In the genomic region with DNA sequence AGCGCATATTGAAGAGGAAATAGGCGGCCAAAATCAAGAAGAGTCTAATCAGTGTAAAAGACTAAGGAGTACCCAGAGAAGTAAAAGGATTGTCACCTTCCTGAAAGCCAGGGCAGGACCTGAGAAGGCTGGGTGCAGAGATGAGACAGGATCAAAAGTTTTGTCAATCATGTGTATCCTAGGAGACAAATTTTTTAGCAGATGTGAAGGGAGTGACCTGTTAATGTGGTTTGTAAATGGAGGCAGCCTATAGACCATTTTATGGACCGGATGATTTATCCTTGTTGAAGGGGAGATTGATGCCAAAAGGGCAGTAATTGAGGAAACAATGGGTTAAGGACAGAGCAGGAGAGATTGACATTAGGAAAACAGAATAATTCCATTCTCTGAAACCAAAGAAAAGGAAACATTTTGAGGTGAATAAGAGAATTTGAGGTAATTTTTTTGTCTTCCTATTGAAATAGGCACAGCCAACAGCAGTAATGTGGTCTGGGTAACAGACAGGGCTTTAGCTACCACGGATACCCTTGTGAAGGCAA, we compare ENCODE assay signal across 1 cellular context.
TF ChIP-seq lines count a peak whose summit lies in the region.

No MANE protein-coding gene starts in this region.

TF ChIP-seq in K562, 482 proteins besides CTCF, POLR2A, EP300 and RAD21 (continued from another document):
- TF ChIP-seq MLLT1 (IDR thresholded peaks at IDR 0.05) (no peak), NR2C2 (CRISPR knock-in tag; IDR thresholded peaks at IDR 0.05) (no peak), NR2C2 (tag; IDR thresholded peaks at IDR 0.05) (no peak), RBM17 (IDR thresholded peaks at IDR 0.05; ENCODE audit: borderline replicate concordance, low read depth, low read length) (no peak), NCOA6 (IDR thresholded peaks at IDR 0.05) (no peak), TFAP4 (CRISPR knock-in tag; IDR thresholded peaks at IDR 0.05; ENCODE audit: borderline replicate concordance) (no peak), TFE3 (CRISPR knock-in tag; IDR thresholded peaks at IDR 0.05) (no peak), DDX20 (tag; IDR thresholded peaks at IDR 0.05; ENCODE audit: low read depth) (no peak), RHOXF2B (CRISPR knock-in tag; conservative IDR thresholded peaks at IDR 0.05) (no peak), ZNF41 (CRISPR knock-in tag; conservative IDR thresholded peaks at IDR 0.05) (no peak), CHD1 (IDR thresholded peaks at IDR 0.05; ENCODE audit: low read length) (peak; percentile 30), BRD9 (IDR thresholded peaks at IDR 0.05; ENCODE audit: low read depth, partially characterized antibody) (no peak), HDAC1 (IDR thresholded peaks at IDR 0.05) (no peak), SRSF7 (optimal IDR thresholded peaks at IDR 0.05; ENCODE audit: low read depth, low read length) (no peak), MLX (CRISPR knock-in tag; conservative IDR thresholded peaks at IDR 0.05) (no peak), EZH2 (IDR thresholded peaks at IDR 0.05; ENCODE audit: borderline replicate concordance, low read depth, low read length) (no peak), PRDM10 (IDR thresholded peaks at IDR 0.05; ENCODE audit: partially characterized antibody) (peak; percentile 63), PKNOX1 (IDR thresholded peaks at IDR 0.05) (peak; percentile 73), ADNP (tag; IDR thresholded peaks at IDR 0.05) (no peak), CBFA2T2 (conservative IDR thresholded peaks at IDR 0.05) (no peak), HOXB6 (CRISPR knock-in tag; IDR thresholded peaks at IDR 0.05; ENCODE audit: borderline replicate concordance) (no peak), KAT2B (IDR thresholded peaks at IDR 0.05; ENCODE audit: low read depth, low read length) (no peak), NR2C1 (IDR thresholded peaks at IDR 0.05) (no peak), NR2C1 (tag; IDR thresholded peaks at IDR 0.05) (no peak), CREB1 (IDR thresholded peaks at IDR 0.05) (no peak), CREB1 (CRISPR knock-in tag; IDR thresholded peaks at IDR 0.05) (no peak), IFI16 (CRISPR knock-in tag; IDR thresholded peaks at IDR 0.05) (no peak), MEIS2 (IDR thresholded peaks at IDR 0.05; ENCODE audit: partially characterized antibody) (peak; percentile 2), ZNF668 (CRISPR knock-in tag; IDR thresholded peaks at IDR 0.05) (no peak), ETV1 (tag; conservative IDR thresholded peaks at IDR 0.05; ENCODE audit: low read depth) (0 out of 2 replicates have a peak, but pooled peaks have one; percentile 17), TRIM28 (IDR thresholded peaks at IDR 0.05) (no peak), SP1 (CRISPR knock-in tag; IDR thresholded peaks at IDR 0.05) (0 out of 2 replicates have a peak, but pooled peaks have one; percentile 22), PPARD (CRISPR knock-in tag; IDR thresholded peaks at IDR 0.05) (no peak), GTF2F1 (IDR thresholded peaks at IDR 0.05; ENCODE audit: low read depth, low read length) (no peak), SIN3B (IDR thresholded peaks at IDR 0.05; ENCODE audit: low read depth) (0 out of 2 replicates have a peak, but pooled peaks have one; percentile 4), ILF3 (IDR thresholded peaks at IDR 0.05; ENCODE audit: borderline replicate concordance) (0 out of 2 replicates have a peak, but pooled peaks have one; percentile 78), CBFA2T3 (IDR thresholded peaks at IDR 0.05) (no peak), PTRF (tag; IDR thresholded peaks at IDR 0.05) (no peak), BRF1 (IDR thresholded peaks at IDR 0.05; ENCODE audit: borderline replicate concordance, extremely low read depth, insufficient read length) (no peak), KDM2B (CRISPR knock-in tag; IDR thresholded peaks at IDR 0.05) (no peak), RBM34 (IDR thresholded peaks at IDR 0.05; ENCODE audit: borderline replicate concordance, insufficient read depth, low read length) (no peak), SIRT6 (IDR thresholded peaks at IDR 0.05; ENCODE audit: low read depth, low read length) (no peak), MYC (IDR thresholded peaks at IDR 0.05; ENCODE audit: low read depth, low read length) (no peak), MYC (CRISPR knock-in tag; IDR thresholded peaks at IDR 0.05; ENCODE audit: borderline replicate concordance, low read depth) (no peak), ZNF143 (CRISPR knock-in tag; IDR thresholded peaks at IDR 0.05) (no peak), ZNF140 (CRISPR knock-in tag; IDR thresholded peaks at IDR 0.05) (no peak)
- TF ChIP-seq, protein P1, sequence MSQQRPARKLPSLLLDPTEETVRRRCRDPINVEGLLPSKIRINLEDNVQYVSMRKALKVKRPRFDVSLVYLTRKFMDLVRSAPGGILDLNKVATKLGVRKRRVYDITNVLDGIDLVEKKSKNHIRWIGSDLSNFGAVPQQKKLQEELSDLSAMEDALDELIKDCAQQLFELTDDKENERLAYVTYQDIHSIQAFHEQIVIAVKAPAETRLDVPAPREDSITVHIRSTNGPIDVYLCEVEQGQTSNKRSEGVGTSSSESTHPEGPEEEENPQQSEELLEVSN (IDR thresholded peaks at IDR 0.05; ENCODE audit: borderline replicate concordance in 1 of 2, extremely low read depth in 1 of 2, insufficient read depth in 1 of 2, insufficient read length in 1 of 2, low read depth in 1 of 2, low read length in 1 of 2, poor library complexity in 1 of 2, severe bottlenecking in 1 of 2) = no peak
- TF ChIP-seq, protein P2, sequence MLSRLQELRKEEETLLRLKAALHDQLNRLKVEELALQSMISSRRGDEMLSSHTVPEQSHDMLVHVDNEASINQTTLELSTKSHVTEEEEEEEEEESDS (CRISPR knock-in tag; IDR thresholded peaks at IDR 0.05) = no peak
